In genomic region chr19:14089412-14089661, GRCh38 we compare ENCODE assay signal across 9 cellular contexts. TPM values are rescaled to one million over a fixed set of nuclear protein-coding genes. Genes with fewer than 3 reads are reported as not detected.
DNase-seq lines count a peak whose midpoint lies in the region; ATAC-seq and TF ChIP-seq lines count a peak whose summit lies in the region.
"Had no signal": no experiment of that assay in that cellular context is flagged by ENCODE, and none has a peak within 500 bp of the region (broad histone marks: within the 10 kb centered on the region; RNA-seq: fewer than 3 reads in every experiment).

No MANE protein-coding gene starts in this region.

- peak; percentile 27 for TF ChIP-seq CTCF in glutamatergic neuron (IDR thresholded peaks at IDR 0.05; ENCODE audit: partially characterized antibody, unreplicated experiment)

- H3K4me3 Mint-ChIP-seq in T-helper 17 cell (peak overlapping the region; percentile 80), glutamatergic neuron (ENCODE audit: unreplicated experiment) (peak overlapping the region; percentile 94)
- peak overlapping the region; percentile 94 for H3K4me3 Mint-ChIP-seq in stimulated activated effector memory CD8-positive, alpha-beta T cell treated with anti-CD3 and anti-CD28 coated beads, Interleukin-12 subunit alpha, Interleukin-12 subunit beta, amount 100 ng/mL, for 72 hours

- DNase-seq in NCI-H748 (lab: John Stamatoyannopoulos, UW; ENCODE audit: unreplicated experiment) = peak; percentile 15
- no peak for DNase-seq in NCI-H748 treated with DMSO at 0.1 percent for 48 hours (lab: John Stamatoyannopoulos, UW)
- no peak for DNase-seq in T-helper 17 cell
- no peak for DNase-seq in glutamatergic neuron
- no peak for DNase-seq in stimulated activated effector memory CD8-positive, alpha-beta T cell treated with anti-CD3 and anti-CD28 coated beads, Interleukin-12 subunit alpha, Interleukin-12 subunit beta, amount 100 ng/mL, for 72 hours (ENCODE audit: low spot score in 2 of 2)
- DNase-seq in OCI-M2 (lab: John Stamatoyannopoulos, UW; ENCODE audit: unreplicated experiment) = no peak
- DNase-seq in CD1c-positive myeloid dendritic cell (ENCODE audit: extremely low spot score) = no peak

- peaks cover 15% of the 10 kb centered on the region for H3K9me3 Mint-ChIP-seq in glutamatergic neuron (ENCODE audit: unreplicated experiment)
- peaks cover 3% of the 10 kb centered on the region for H3K9me3 Mint-ChIP-seq in stimulated activated effector memory CD8-positive, alpha-beta T cell treated with anti-CD3 and anti-CD28 coated beads, Interleukin-12 subunit alpha, Interleukin-12 subunit beta, amount 100 ng/mL, for 72 hours

- H3K9me3 ChIP-seq in T-helper 17 cell (ENCODE audit: control insufficient read depth, low read length, poor library complexity, severe bottlenecking) = no peaks in the 10 kb centered on the region

- no peak for ATAC-seq in T-helper 17 cell
- ATAC-seq in stimulated activated effector memory CD8-positive, alpha-beta T cell treated with anti-CD3 and anti-CD28 coated beads, Interleukin-12 subunit alpha, Interleukin-12 subunit beta, amount 100 ng/mL, for 72 hours = no peak
- ATAC-seq in GM18517 (IDR thresholded peaks at IDR 0.05; ENCODE audit: unreplicated experiment) = no peak

- H3K4me1 Mint-ChIP-seq in T-helper 17 cell = peaks cover 12% of the 10 kb centered on the region
- H3K4me1 Mint-ChIP-seq in glutamatergic neuron (ENCODE audit: low read depth, unreplicated experiment) = peaks cover 8% of the 10 kb centered on the region
- H3K4me1 Mint-ChIP-seq in stimulated activated effector memory CD8-positive, alpha-beta T cell treated with anti-CD3 and anti-CD28 coated beads, Interleukin-12 subunit alpha, Interleukin-12 subunit beta, amount 100 ng/mL, for 72 hours = peaks cover 25% of the 10 kb centered on the region

- H3K27ac Mint-ChIP-seq in T-helper 17 cell (peak overlapping the region; percentile 86), glutamatergic neuron (ENCODE audit: unreplicated experiment) (peak overlapping the region; percentile 88)
- no peak overlapping the region for H3K27ac Mint-ChIP-seq in stimulated activated effector memory CD8-positive, alpha-beta T cell treated with anti-CD3 and anti-CD28 coated beads, Interleukin-12 subunit alpha, Interleukin-12 subunit beta, amount 100 ng/mL, for 72 hours

- no peaks in the 10 kb centered on the region for H3K27me3 Mint-ChIP-seq in T-helper 17 cell
- peaks cover 8% of the 10 kb centered on the region for H3K27me3 Mint-ChIP-seq in glutamatergic neuron (ENCODE audit: unreplicated experiment)

- peaks cover 3% of the 10 kb centered on the region for H3K36me3 Mint-ChIP-seq in T-helper 17 cell (ENCODE audit: low read depth)
- peaks cover 5% of the 10 kb centered on the region for H3K36me3 Mint-ChIP-seq in glutamatergic neuron (ENCODE audit: unreplicated experiment)
- peaks cover 39% of the 10 kb centered on the region for H3K36me3 Mint-ChIP-seq in stimulated activated effector memory CD8-positive, alpha-beta T cell treated with anti-CD3 and anti-CD28 coated beads, Interleukin-12 subunit alpha, Interleukin-12 subunit beta, amount 100 ng/mL, for 72 hours

RNA-seq across cellular contexts. Expression of gene SAMD1, which starts 1.2 kb away (rescaled TPM):
- total RNA-seq in T-helper 17 cell = 10 to 100 TPM; 24.8 to 25.3 TPM
- total RNA-seq in glutamatergic neuron (ENCODE audit: unreplicated experiment) = 52.0 TPM

RNA-seq across cellular contexts. Expression of gene C19orf67, which starts 3.8 kb away (rescaled TPM):
- total RNA-seq in T-helper 17 cell (under 1 TPM; 0.22 to 0.31 TPM), glutamatergic neuron (ENCODE audit: unreplicated experiment) (0.71 TPM)
- total RNA-seq: Daoy had no signal

RNA-seq across cellular contexts. Expression of gene MISP3, which starts 16.8 kb away (rescaled TPM):
- total RNA-seq in T-helper 17 cell = 1 to 10 TPM in 1 of 2 donors, under 1 TPM in 1; 0.65 to 1.3 TPM
- 2.2 TPM for total RNA-seq in glutamatergic neuron (ENCODE audit: unreplicated experiment)

RNA-seq across cellular contexts. Expression of gene PALM3, which starts 27.5 kb away (rescaled TPM):
- total RNA-seq in T-helper 17 cell (not detected), glutamatergic neuron (ENCODE audit: unreplicated experiment) (6.7 TPM)

RNA-seq across cellular contexts. Expression of gene PRKACA, which starts 28.2 kb away (rescaled TPM):
- total RNA-seq in T-helper 17 cell = 10 to 100 TPM; 35.2 to 38.5 TPM
- 82.9 TPM for total RNA-seq in glutamatergic neuron (ENCODE audit: unreplicated experiment)
